Comparison of ENCODE assay signal across 3 cellular contexts in genomic region chr15:93180128-93180527, GRCh38.
TF ChIP-seq lines count a peak whose summit lies in the region.

No MANE protein-coding gene starts in this region.

TF ChIP-seq in HepG2, 621 proteins besides CTCF, POLR2A, EP300 and RAD21 (continued from another document):
- no peak for TF ChIP-seq SMAD1 (CRISPR knock-in tag; IDR thresholded peaks at IDR 0.05; ENCODE audit: borderline replicate concordance, low read depth)

TF ChIP-seq in WTC11, 78 proteins besides CTCF, POLR2A, EP300 and RAD21 (continued from another document):
- no peak for TF ChIP-seq AFF4 (CRISPR knock-in tag; IDR thresholded peaks at IDR 0.05; ENCODE audit: borderline replicate concordance)
- TF ChIP-seq ARID4B (CRISPR knock-in tag; IDR thresholded peaks at IDR 0.05; ENCODE audit: borderline replicate concordance): no peak
- no peak for TF ChIP-seq GRHL2 (CRISPR knock-in tag; IDR thresholded peaks at IDR 0.05; ENCODE audit: insufficient replicate concordance, severe bottlenecking)
TF ChIP-seq in WTC11: peak in this region for 1.

TF ChIP-seq in neural cell, 6 proteins besides CTCF, POLR2A, EP300 and RAD21 (continued from another document):
- TF ChIP-seq EZH2 (IDR thresholded peaks at IDR 0.05; ENCODE audit: borderline replicate concordance, insufficient read depth, low read length, poor library complexity, severe bottlenecking): no peak
- no peak for TF ChIP-seq TAF1 (IDR thresholded peaks at IDR 0.05; ENCODE audit: low read depth)
- no peak for TF ChIP-seq POLR2AphosphoS5 (IDR thresholded peaks at IDR 0.05)
